ENCODE assay signal across 8 cellular contexts in genomic region chr5:112860929-112861637, GRCh38. TPM values are rescaled to one million over a fixed set of nuclear protein-coding genes. Genes with fewer than 3 reads are reported as not detected.
DNase-seq lines count a peak whose midpoint lies in the region; ATAC-seq and TF ChIP-seq lines count a peak whose summit lies in the region.

Gene SRP19, plus strand, starts transcription at chr5:112861287. Its CDS starts 90 bp downstream, at chr5:112861377.

- TF ChIP-seq CTCF in GM23338 (conservative IDR thresholded peaks at IDR 0.05; ENCODE audit: low read depth in 2 of 2), result no peak
- TF ChIP-seq CTCF in fibroblast of lung (conservative IDR thresholded peaks at IDR 0.05 in 1 of 2, IDR thresholded peaks at IDR 0.05 in 1 of 2; ENCODE audit: low read depth in 1 of 2, low read length in 2 of 2), result no peak

- no peaks in the 10 kb centered on the region for H3K9me3 ChIP-seq in fibroblast of lung (ENCODE audit: control insufficient read depth, insufficient read depth, low read depth, low read length)
- no peaks in the 10 kb centered on the region for H3K9me3 ChIP-seq in naive thymus-derived CD4-positive, alpha-beta T cell (ENCODE audit: control insufficient read depth in 2 of 3, low read length in 3 of 3)

- peaks cover 6% of the 10 kb centered on the region; the same call in 1 of the 2 replicates for H3K4me1 ChIP-seq in GM23338 (ENCODE audit: insufficient read depth)
- H3K4me1 ChIP-seq in fibroblast of lung (ENCODE audit: control insufficient read depth, extremely low read depth, insufficient read depth, low read length), result peaks cover 2% of the 10 kb centered on the region
- H3K4me1 ChIP-seq in naive thymus-derived CD4-positive, alpha-beta T cell (ENCODE audit: control insufficient read depth in 2 of 2, insufficient read depth in 2 of 2, low read length in 2 of 2), result peaks cover 19% of the 10 kb centered on the region in 2 donors

- ATAC-seq in GM23338, result peak; percentile 92
- peak; percentile 96 for ATAC-seq in naive thymus-derived CD4-positive, alpha-beta T cell
- peak; percentile 96 to 97 for ATAC-seq in stimulated activated naive B cell treated with anti-CD40 and anti-IgM and Interleukin-4, amounts not matched to agents 10 μg/mL and 1 μg/mL and 100 μg/mL, for 72 hours (replicated peaks)

- peak within 1 kb of the TSS; percentile 93 for H3K9ac ChIP-seq in fibroblast of lung (ENCODE audit: insufficient read depth, low read length)

- H3K27me3 ChIP-seq in GM23338 (ENCODE audit: insufficient read depth) (no peaks in the 10 kb centered on the region), fibroblast of lung (ENCODE audit: control insufficient read depth, insufficient read depth, low read length) (no peaks in the 10 kb centered on the region)
- H3K27me3 ChIP-seq in naive thymus-derived CD4-positive, alpha-beta T cell (ENCODE audit: control insufficient read depth in 2 of 2, insufficient read depth in 2 of 2, low read length in 2 of 2), result no peaks in the 10 kb centered on the region

- intact Hi-C loops in naive thymus-derived CD4-positive, alpha-beta T cell (cut with micrococcal nuclease), result loop anchor here (1.0 to 5.0 kb wide), 13 partner anchors 13 to 1768 kb away; partner anchors contain the start of genes DCP2 (in 2 of the 2), REEP5 (in 2 of the 2), NREP (in 1 of the 2) and WDR36 (in 1 of the 2)

- no peaks in the 10 kb centered on the region for H3K9me2 ChIP-seq in GM23338 (ENCODE audit: insufficient read depth)

- 0 out of 2 replicates have a peak, but pooled peaks cover 2% of the 10 kb centered on the region for H3F3A ChIP-seq in GM23338 (replicated peaks; ENCODE audit: low read depth)

- H3K4me2 ChIP-seq in GM23338 (peak within 1 kb of the TSS; percentile 93), fibroblast of lung (ENCODE audit: extremely low read depth, insufficient read depth, low read length) (peak within 1 kb of the TSS; percentile 87)

- H3K9me3 Mint-ChIP-seq in GM23338, result peaks cover 5% of the 10 kb centered on the region; the same call in 2 of the 3 replicates
- peaks cover 0 to 5% (median 0%) of the 10 kb centered on the region in 11 donors for H3K9me3 Mint-ChIP-seq in naive thymus-derived CD4-positive, alpha-beta T cell
- no peaks in the 10 kb centered on the region for H3K9me3 Mint-ChIP-seq in stimulated activated naive B cell treated with anti-CD40 and anti-IgM and Interleukin-4, amounts not matched to agents 10 μg/mL and 1 μg/mL and 100 μg/mL, for 72 hours

- peaks cover 7% of the 10 kb centered on the region; the same call in 1 of the 2 replicates for H4K20me1 ChIP-seq in GM23338 (replicated peaks; ENCODE audit: insufficient read depth)
- no peaks in the 10 kb centered on the region for H4K20me1 ChIP-seq in fibroblast of lung (ENCODE audit: control insufficient read depth, extremely low read depth, insufficient read depth, low read length)

- H2AFZ ChIP-seq in GM23338, result peak within 1 kb of the TSS; percentile 48; the same call in 1 of the 2 replicates
- peak within 1 kb of the TSS; percentile 98 for H2AFZ ChIP-seq in fibroblast of lung (ENCODE audit: low read length)

- H3K36me3 Mint-ChIP-seq in GM23338 (ENCODE audit: low read depth), result peaks cover 36% of the 10 kb centered on the region
- peaks cover 0 to 20% (median 7%) of the 10 kb centered on the region in 5 donors for H3K36me3 Mint-ChIP-seq in naive thymus-derived CD4-positive, alpha-beta T cell
- H3K36me3 Mint-ChIP-seq in stimulated activated naive B cell treated with anti-CD40 and anti-IgM and Interleukin-4, amounts not matched to agents 10 μg/mL and 1 μg/mL and 100 μg/mL, for 72 hours, result peaks cover 6 to 10% of the 10 kb centered on the region in 2 donors

- POLR2A ChIA-PET in naive thymus-derived CD4-positive, alpha-beta T cell (lab: Charles Lee), result interaction anchor here (0.7 to 2.9 kb wide), 14 partner anchors 8 to 153 kb away, joined by 3 to 24 read pairs (median 3); partner anchors contain the start of genes DCP2 and REEP5

- H3K4me3 Mint-ChIP-seq in GM23338, result peak within 1 kb of the TSS; percentile 98
- H3K4me3 Mint-ChIP-seq in naive thymus-derived CD4-positive, alpha-beta T cell, result peak within 1 kb of the TSS; percentile 91 to 97 (median 96)
- peak within 1 kb of the TSS; percentile 95 to 96 for H3K4me3 Mint-ChIP-seq in stimulated activated naive B cell treated with anti-CD40 and anti-IgM and Interleukin-4, amounts not matched to agents 10 μg/mL and 1 μg/mL and 100 μg/mL, for 72 hours

- H3K4me3 ChIP-seq in GM23338 (peak within 1 kb of the TSS; percentile 90), fibroblast of lung (replicated peaks in 1 of 4; ENCODE audit: control extremely low read depth in 1 of 4, insufficient read depth in 1 of 4, low read depth in 3 of 4, low read length in 4 of 4) (peak within 1 kb of the TSS; percentile 81 to 98 (median 88))
- H3K4me3 ChIP-seq in naive thymus-derived CD4-positive, alpha-beta T cell (ENCODE audit: low read length), result peak within 1 kb of the TSS; percentile 88

- DNase-seq in Daoy (ENCODE audit: low read depth), result peak; percentile 98
- DNase-seq in GM23338 (ENCODE audit: low spot score), result peak; percentile 100
- peak; percentile 96 for DNase-seq in LHCN-M2 (ENCODE audit: low read depth)
- DNase-seq in RPMI8226, result peak; percentile 97
- DNase-seq in activated T-helper 1 cell treated with anti-CD3 and anti-CD28 coated beads, Interleukin-2, amount 50 U/mL, for 16 hours (ENCODE audit: low read depth in 1 of 2, low spot score in 1 of 2), result peak; percentile 75 to 83
- peak; percentile 98 for DNase-seq in fibroblast of lung (ENCODE audit: low read depth in 2 of 2)
- peak; percentile 78 to 93 (median 90) for DNase-seq in naive thymus-derived CD4-positive, alpha-beta T cell
- DNase-seq in stimulated activated naive B cell treated with anti-CD40 and anti-IgM and Interleukin-4, amounts not matched to agents 10 μg/mL and 1 μg/mL and 100 μg/mL, for 72 hours, result peak; percentile 88

- H3K79me2 ChIP-seq in GM23338 (replicated peaks; ENCODE audit: insufficient read depth) (peaks cover 45% of the 10 kb centered on the region), fibroblast of lung (ENCODE audit: control insufficient read depth, insufficient read depth, low read length) (peaks cover 32% of the 10 kb centered on the region)

- peak within 1 kb of the TSS; percentile 97 for H3K27ac Mint-ChIP-seq in GM23338
- H3K27ac Mint-ChIP-seq in naive thymus-derived CD4-positive, alpha-beta T cell, result peak within 1 kb of the TSS; percentile 95 to 99 (median 97)
- peak within 1 kb of the TSS; percentile 99 for H3K27ac Mint-ChIP-seq in stimulated activated naive B cell treated with anti-CD40 and anti-IgM and Interleukin-4, amounts not matched to agents 10 μg/mL and 1 μg/mL and 100 μg/mL, for 72 hours

- peak within 1 kb of the TSS; percentile 87 for H3K27ac ChIP-seq in GM23338 (ENCODE audit: low read depth)
- peak within 1 kb of the TSS; percentile 84 for H3K27ac ChIP-seq in fibroblast of lung (ENCODE audit: insufficient read depth, low read length)
- H3K27ac ChIP-seq in naive thymus-derived CD4-positive, alpha-beta T cell (ENCODE audit: low read depth, low read length), result peak within 1 kb of the TSS; percentile 89

- peaks cover 15% of the 10 kb centered on the region for H3K4me1 Mint-ChIP-seq in GM23338
- H3K4me1 Mint-ChIP-seq in naive thymus-derived CD4-positive, alpha-beta T cell, result peaks cover 5 to 41% (median 32%) of the 10 kb centered on the region in 7 donors
- peaks cover 11 to 22% of the 10 kb centered on the region in 2 donors for H3K4me1 Mint-ChIP-seq in stimulated activated naive B cell treated with anti-CD40 and anti-IgM and Interleukin-4, amounts not matched to agents 10 μg/mL and 1 μg/mL and 100 μg/mL, for 72 hours

- CTCF ChIA-PET in naive thymus-derived CD4-positive, alpha-beta T cell (lab: Charles Lee), result interaction anchor here (1.0 to 1.1 kb wide), 2 partner anchors 13 to 62 kb away, joined by 3 to 4 read pairs; no protein-coding TSS in a partner anchor

- H3K36me3 ChIP-seq in GM23338 (ENCODE audit: insufficient read depth) (peaks cover 29% of the 10 kb centered on the region), fibroblast of lung (ENCODE audit: control insufficient read depth, insufficient read depth, low read length) (peaks cover 2% of the 10 kb centered on the region)
- peaks cover 0 to 26% (median 3%) of the 10 kb centered on the region in 3 experiments for H3K36me3 ChIP-seq in naive thymus-derived CD4-positive, alpha-beta T cell (ENCODE audit: control insufficient read depth in 2 of 3, insufficient read depth in 3 of 3, low read length in 3 of 3)

- peaks cover 6% of the 10 kb centered on the region for H3K27me3 Mint-ChIP-seq in GM23338 (ENCODE audit: insufficient read depth, low read depth, poor library complexity)
- H3K27me3 Mint-ChIP-seq in naive thymus-derived CD4-positive, alpha-beta T cell, result peaks cover 5 to 18% (median 6%) of the 10 kb centered on the region in 5 donors
- H3K27me3 Mint-ChIP-seq in stimulated activated naive B cell treated with anti-CD40 and anti-IgM and Interleukin-4, amounts not matched to agents 10 μg/mL and 1 μg/mL and 100 μg/mL, for 72 hours, result peaks cover 9 to 10% of the 10 kb centered on the region in 2 donors

TF ChIP-seq in GM23338, 12 proteins besides CTCF, POLR2A, EP300 and RAD21 (continues in another document):
- no peak for TF ChIP-seq JUNB (IDR thresholded peaks at IDR 0.05; ENCODE audit: unreplicated experiment)
- no peak for TF ChIP-seq NANOG (IDR thresholded peaks at IDR 0.05; ENCODE audit: borderline replicate concordance)
- no peak for TF ChIP-seq ZNF114 (CRISPR knock-in tag; IDR thresholded peaks at IDR 0.05)
- no peak for TF ChIP-seq ZNF331 (CRISPR knock-in tag; IDR thresholded peaks at IDR 0.05; ENCODE audit: low read depth)
- TF ChIP-seq CREB1 (CRISPR knock-in tag; IDR thresholded peaks at IDR 0.05; ENCODE audit: low read depth), result peak; percentile 93

RNA-seq across cellular contexts. Expression of gene SRP19, which starts in this region (rescaled TPM):
- 141 and 185 TPM in 2 replicates for total RNA-seq in Daoy (2014; rRNA removed; shearing (Covaris generic))
- total RNA-seq in GM23338 (2014; rRNA removed; shearing (Covaris generic)), result 104 and 144 TPM in 2 replicates
- polyA plus RNA-seq in GM23338 (2016; fragmentation: Nextera tagmentation; extraction: Ambion mirVana) (368 and 406 TPM in 2 replicates), fibroblast of lung (109 and 118 TPM in 2 replicates)
- total RNA-seq in LHCN-M2 (2014; rRNA removed) (59.2 and 80.4 TPM in 2 replicates), fibroblast of lung (58.0 and 58.5 TPM in 2 replicates)
- polyA plus RNA-seq in LHCN-M2 (2012), result 72.1 TPM
- polyA plus RNA-seq in fibroblast of lung (2012), result 90.0 and 107 TPM in 2 replicates
- 1.1 TPM in 2 replicates for polyA minus RNA-seq in fibroblast of lung (ENCODE audit: low replicate concordance)
- total RNA-seq in naive thymus-derived CD4-positive, alpha-beta T cell, result 10 to 100 TPM; 34.2 to 70.9 (median 41.5) TPM
- polyA plus RNA-seq in naive thymus-derived CD4-positive, alpha-beta T cell, result 100 to 1,000 TPM; 113 to 115 TPM

Comparison
In these comparisons a context has a peak if more than half of its experiments do, and no peak if none do; other contexts are left out.
1. Peak in every context shown above with its lines: DNase-seq, ATAC-seq, H3K4me3 ChIP-seq and H3K27ac ChIP-seq.